Comparison of ENCODE assay signal across 24 cellular contexts in the genomic region with DNA sequence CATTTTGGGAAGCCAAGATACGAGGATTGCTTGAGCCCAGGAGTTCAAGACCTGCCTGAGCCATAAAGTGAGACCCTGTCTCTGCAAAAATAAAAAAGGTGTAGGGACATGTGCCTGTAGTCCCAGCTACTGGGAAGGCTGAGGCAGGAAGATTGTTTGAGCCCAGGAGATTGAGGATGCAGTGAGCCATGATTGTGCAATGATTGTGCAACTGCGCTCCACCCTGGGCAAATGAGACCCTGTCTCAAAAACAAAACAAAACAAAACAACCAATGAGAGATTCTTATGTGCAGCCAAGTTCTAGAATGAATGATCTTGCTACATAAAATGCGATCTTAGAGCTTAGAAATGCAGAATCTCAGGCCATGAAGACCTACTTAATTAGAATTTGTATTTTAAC. TPM values are rescaled to one million over a fixed set of nuclear protein-coding genes. Genes with fewer than 3 reads are reported as not detected.
DNase-seq lines count a peak whose midpoint lies in the region; ATAC-seq, FAIRE-seq and TF ChIP-seq lines count a peak whose summit lies in the region.
"Had no signal": no experiment of that assay in that cellular context is flagged by ENCODE, and none has a peak within 500 bp of the region (broad histone marks: within the 10 kb centered on the region; RNA-seq: fewer than 3 reads in every experiment).

No MANE protein-coding gene starts in this region.

- H3F3A ChIP-seq in SK-N-SH (replicated peaks; ENCODE audit: insufficient read depth): no peaks in the 10 kb centered on the region

- H3K9ac ChIP-seq in K562 (ENCODE audit: insufficient read depth in 1 of 2, low read depth in 2 of 2, low read length in 2 of 2) (no peak overlapping the region), SK-N-SH (no peak overlapping the region)

- H3K4me1 ChIP-seq in K562 (replicated peaks in 1 of 2; ENCODE audit: control insufficient read depth in 2 of 2, insufficient read depth in 2 of 2, low read length in 2 of 2) (no peaks in the 10 kb centered on the region), SK-N-SH (ENCODE audit: control insufficient read depth in 1 of 2, insufficient read depth in 2 of 2, low read depth in 1 of 2, low read length in 1 of 2) (peaks cover 0 to 6% of the 10 kb centered on the region in 2 experiments; a peak in 2 of 4 replicates)
- H3K4me1 ChIP-seq: SJCRH30 had no signal

- CTCF ChIA-PET in K562 (lab: Yijun Ruan, JAX; ENCODE audit: low intra/inter-chr PET ratio) (no interaction called here), SK-N-SH (lab: Yijun Ruan, JAX) (no interaction called here)

- no peak overlapping the region for H3K27ac ChIP-seq in K562 (ENCODE audit: extremely low read depth, low read depth, low read length)
- H3K27ac ChIP-seq in SK-N-SH (ENCODE audit: low read depth in 2 of 2, low read length in 1 of 2): no peak overlapping the region
- H3K27ac ChIP-seq: C4-2B, SJCRH30 had no signal

- POLR2A ChIA-PET in K562 (lab: Yijun Ruan, JAX) (interaction anchor here (0.7 kb wide), 1 partner anchor 858 kb away, joined by 3 read pairs; no protein-coding TSS in a partner anchor), SK-N-SH (lab: Yijun Ruan, JAX) (no interaction called here)

- H3K9me1 ChIP-seq in K562 (ENCODE audit: control insufficient read depth, insufficient read depth, low read length): no peaks in the 10 kb centered on the region

- no peaks in the 10 kb centered on the region for H3K36me3 ChIP-seq in K562 (ENCODE audit: control insufficient read depth, insufficient read depth, low read length)
- H3K36me3 ChIP-seq in SK-N-SH (replicated peaks in 1 of 2; ENCODE audit: control insufficient read depth in 1 of 2, insufficient read depth in 2 of 2, low read length in 1 of 2): peaks cover 5 to 12% of the 10 kb centered on the region in 2 experiments
- H3K36me3 ChIP-seq: SJCRH30 had no signal

- intact Hi-C loops in Right ventricle myocardium inferior (cut with DNase I) (no loop called here), Right ventricle myocardium superior (cut with DNase I) (no loop called here), K562 (cut with micrococcal nuclease) (no loop called here)

- H3K27me3 ChIP-seq in K562 (ENCODE audit: control insufficient read depth in 2 of 2, insufficient read depth in 2 of 2, low read length in 2 of 2): no peaks in the 10 kb centered on the region
- H3K27me3 ChIP-seq in SK-N-SH (ENCODE audit: insufficient read depth): no peaks in the 10 kb centered on the region
- H3K27me3 ChIP-seq: SJCRH30 had no signal

- FAIRE-seq in K562 (lab: Jason Lieb, UNC): no peak
- FAIRE-seq: G401.6, GM12892 had no signal

- H3K4me3 ChIP-seq in K562 (no peak overlapping the region), SK-N-SH (ENCODE audit: low read depth in 2 of 2, low read length in 1 of 2) (no peak overlapping the region)
- H3K4me3 ChIP-seq: SJCRH30 had no signal

- H3K9me3 ChIP-seq in K562 (replicated peaks; ENCODE audit: control insufficient read depth, insufficient read depth, low read depth, low read length): no peaks in the 10 kb centered on the region
- no peaks in the 10 kb centered on the region for H3K9me3 ChIP-seq in SK-N-SH

- H3K4me2 ChIP-seq in K562 (ENCODE audit: insufficient read depth, low read length): no peak overlapping the region
- no peak overlapping the region for H3K4me2 ChIP-seq in SK-N-SH

- BruUV-seq in K562 (replicated peaks; lab: Mats Ljungman, UMichigan): no TSS peak

- no peak for TF ChIP-seq POLR2A in K562 (conservative IDR thresholded peaks at IDR 0.05)

- no peaks in the 10 kb centered on the region for H3K9me2 ChIP-seq in SK-N-SH

- 77% methylated on average over 3 of the region's 3 CpGs for WGBS in K562 (ENCODE audit: insufficient coverage, low coverage, missing lambda C conversion rate)
- WGBS in SK-N-SH (ENCODE audit: low lambda C conversion rate): 95% methylated on average over 3 of the region's 3 CpGs

- H2AFZ ChIP-seq in K562 (ENCODE audit: low read depth, low read length) (no peak overlapping the region), SK-N-SH (ENCODE audit: low read depth) (no peak overlapping the region)

- TF ChIP-seq RAD21 in K562 (CRISPR knock-in tag; conservative IDR thresholded peaks at IDR 0.05 in 1 of 2, IDR thresholded peaks at IDR 0.05 in 1 of 2) (no peak), SK-N-SH (IDR thresholded peaks at IDR 0.05; ENCODE audit: low read length) (no peak)

- H4K20me1 ChIP-seq in K562 (replicated peaks; ENCODE audit: control insufficient read depth, insufficient read depth, low read length): no peaks in the 10 kb centered on the region
- H4K20me1 ChIP-seq in SK-N-SH (ENCODE audit: insufficient read depth): no peaks in the 10 kb centered on the region

- TF ChIP-seq EP300 in K562 (IDR thresholded peaks at IDR 0.05; ENCODE audit: low read length) (no peak), SK-N-SH (IDR thresholded peaks at IDR 0.05; ENCODE audit: borderline replicate concordance in 1 of 2, low read depth in 1 of 2, low read length in 1 of 2) (no peak)

- no peak for TF ChIP-seq CTCF in K562 (IDR thresholded peaks at IDR 0.05 in 2 of 3, conservative IDR thresholded peaks at IDR 0.05 in 1 of 3; ENCODE audit: insufficient read depth in 2 of 3, low read depth in 1 of 3, low read length in 3 of 3)
- TF ChIP-seq CTCF in SK-N-SH (IDR thresholded peaks at IDR 0.05): no peak

- DNase-seq in Right ventricle myocardium inferior (ENCODE audit: missing footprints) (peak; percentile 25), Right ventricle myocardium superior (no peak), K562 (ENCODE audit: extremely low read depth in 1 of 4, low spot score in 3 of 4) (no peak), iris pigment epithelial cell (ENCODE audit: low read depth) (peak; percentile 4), SK-N-SH (no peak), NCI-H2107 (lab: John Stamatoyannopoulos, UW) (no peak)
- DNase-seq in activated CD4-positive, alpha-beta T cell treated with anti-CD3 and anti-CD28 coated beads, Interleukin-2, amount 50 U/mL, for 1 hour: no peak
- DNase-seq: 8988T; Calu3; CD8-positive, alpha-beta memory T cell; GOT3; MM.1S; NCI-H1092; NCI-H1436; NCI-H187 treated with DMSO at 0.1 percent for 48 hours; NCI-H2227 treated with DMSO at 0.1 percent for 48 hours; NCI-H510A; NCI-H748 treated with DMSO at 0.1 percent for 48 hours; SJCRH30 had no signal

- in situ Hi-C loops in K562 (cut with MboI): no loop called here

- ATAC-seq in Right ventricle myocardium inferior (no peak), Right ventricle myocardium superior (ENCODE audit: poor library complexity) (no peak), K562 (no peak)
- ATAC-seq: Panc1 had no signal

- H3K79me2 ChIP-seq in K562 (ENCODE audit: control insufficient read depth, insufficient read depth, low read length): no peaks in the 10 kb centered on the region
- no peaks in the 10 kb centered on the region for H3K79me2 ChIP-seq in SK-N-SH (ENCODE audit: insufficient read depth)

RNA-seq across cellular contexts. Expression of gene SLC9B2, which starts 22.5 kb away (rescaled TPM):
- total RNA-seq in Right ventricle myocardium inferior: 3.3 TPM
- total RNA-seq in Right ventricle myocardium superior: 2.4 TPM
- 9.8 and 17.5 TPM in 2 replicates for total RNA-seq in K562 (2011; cell fraction: chromatin; rRNA removed; ENCODE audit: low replicate concordance)
- 7.9 and 8.5 TPM in 2 replicates for total RNA-seq in K562 (2011; cell fraction: nucleolus; rRNA removed)
- 10.6 and 18.2 TPM in 2 replicates for total RNA-seq in K562 (2011; cell fraction: nucleoplasm; rRNA removed)
- 11.4 and 13.5 TPM in 2 replicates for total RNA-seq in K562 (2014; rRNA removed)
- 13.4 and 14.0 TPM in 2 replicates for total RNA-seq in K562 (2014; rRNA removed; fragmentation: Illumina TruSeq; extraction: Trizol)
- 11.3 and 11.4 TPM in 2 replicates for total RNA-seq in K562 (2015; rRNA removed; fragmentation: Illumina TruSeq; extraction: Trizol)
- 14.6 and 15.0 TPM in 2 replicates for total RNA-seq in K562 (2021)
- 7.6 and 10.2 TPM in 2 replicates for polyA plus RNA-seq in K562 (2011; rRNA removed)
- polyA plus RNA-seq in K562 (2011; cell fraction: cytosol; rRNA removed): 5.2 and 6.0 TPM in 2 replicates
- polyA plus RNA-seq in K562 (2011; cell fraction: nucleus; rRNA removed): 8.2 and 8.7 TPM in 2 replicates
- polyA plus RNA-seq in K562 (2012): 8.5 and 10.6 TPM in 2 replicates
- 13.3 TPM in 2 replicates for polyA plus RNA-seq in K562 (2014; fragmentation: Illumina TruSeq; extraction: Trizol)
- polyA plus RNA-seq in K562 (2014; fragmentation: Nextera tagmentation; extraction: Ambion mirVana): 1 to 10 TPM; 6.6 to 8.3 TPM
- 10.5 and 13.5 TPM in 2 replicates for polyA plus RNA-seq in K562 (2014; rRNA removed)
- polyA minus RNA-seq in K562 (2011; rRNA and poly(A)+ RNA removed): 16.3 and 17.4 TPM in 2 replicates
- 4.3 and 8.2 TPM in 2 replicates for polyA minus RNA-seq in K562 (2011; cell fraction: cytosol; rRNA and poly(A)+ RNA removed)
- polyA minus RNA-seq in K562 (2011; cell fraction: nucleus; rRNA and poly(A)+ RNA removed): 11.0 and 14.1 TPM in 2 replicates
- 11.2 and 16.0 TPM in 2 replicates for polyA plus RNA-seq in SK-N-SH (2012; rRNA removed)
- polyA plus RNA-seq in SK-N-SH (2012; cell fraction: cytosol; rRNA removed): 14.7 and 16.8 TPM in 2 replicates
- 9.8 and 13.6 TPM in 2 replicates for polyA plus RNA-seq in SK-N-SH (2012; cell fraction: nucleus; rRNA removed)

RNA-seq across cellular contexts. Expression of gene SLC9B1, which starts 34.5 kb away (rescaled TPM):
- total RNA-seq in Right ventricle myocardium inferior (0.95 TPM), Right ventricle myocardium superior (0.65 TPM), K562 (2014; rRNA removed) (0.86 TPM in 1 of 2 replicates, not detected in the other), K562 (2014; rRNA removed; fragmentation: Illumina TruSeq; extraction: Trizol) (0.51 and 1.3 TPM in 2 replicates), K562 (2015; rRNA removed; fragmentation: Illumina TruSeq; extraction: Trizol) (0.23 and 0.33 TPM in 2 replicates), K562 (2021) (0.42 and 0.78 TPM in 2 replicates)
- 1.2 and 3.1 TPM in 2 replicates for total RNA-seq in K562 (2011; cell fraction: chromatin; rRNA removed; ENCODE audit: low replicate concordance)
- total RNA-seq in K562 (2011; cell fraction: nucleolus; rRNA removed): 1.1 and 1.5 TPM in 2 replicates
- 2.4 and 2.8 TPM in 2 replicates for total RNA-seq in K562 (2011; cell fraction: nucleoplasm; rRNA removed)
- polyA plus RNA-seq in K562 (2011; rRNA removed) (1.2 and 1.3 TPM in 2 replicates), K562 (2014; fragmentation: Illumina TruSeq; extraction: Trizol) (0.19 and 0.22 TPM in 2 replicates), K562 (2014; fragmentation: Nextera tagmentation; extraction: Ambion mirVana) (under 1 TPM; 0.21 to 0.92 TPM), K562 (2014; rRNA removed) (0.48 TPM in 1 of 2 replicates, not detected in the other), SK-N-SH (2012; rRNA removed) (0.21 and 0.37 TPM in 2 replicates)
- polyA plus RNA-seq in K562 (2011; cell fraction: cytosol; rRNA removed): 0.54 and 0.77 TPM in 2 replicates
- polyA plus RNA-seq in K562 (2011; cell fraction: nucleus; rRNA removed): 1.3 and 2.7 TPM in 2 replicates
- 0.30 and 0.72 TPM in 2 replicates for polyA plus RNA-seq in K562 (2012)
- polyA minus RNA-seq in K562 (2011; rRNA and poly(A)+ RNA removed): 1.5 TPM in 2 replicates
- 1.2 TPM in 1 of 2 replicates, not detected in the other for polyA minus RNA-seq in K562 (2011; cell fraction: cytosol; rRNA and poly(A)+ RNA removed)
- polyA minus RNA-seq in K562 (2011; cell fraction: nucleus; rRNA and poly(A)+ RNA removed): 1.2 and 2.3 TPM in 2 replicates
- polyA plus RNA-seq in SK-N-SH (2012; cell fraction: cytosol; rRNA removed): 0.27 and 0.37 TPM in 2 replicates
- 0.39 and 0.46 TPM in 2 replicates for polyA plus RNA-seq in SK-N-SH (2012; cell fraction: nucleus; rRNA removed)
- total RNA-seq: Calu3, Daoy had no signal

RNA-seq across cellular contexts. Expression of gene BDH2, which starts 45.6 kb away (rescaled TPM):
- 25.4 TPM for total RNA-seq in Right ventricle myocardium inferior
- 20.1 TPM for total RNA-seq in Right ventricle myocardium superior
- 3.0 and 5.2 TPM in 2 replicates for total RNA-seq in K562 (2011; cell fraction: chromatin; rRNA removed; ENCODE audit: low replicate concordance)
- total RNA-seq in K562 (2011; cell fraction: nucleolus; rRNA removed): 3.0 and 3.7 TPM in 2 replicates
- 2.3 and 3.1 TPM in 2 replicates for total RNA-seq in K562 (2011; cell fraction: nucleoplasm; rRNA removed)
- 5.1 and 8.0 TPM in 2 replicates for total RNA-seq in K562 (2014; rRNA removed)
- total RNA-seq in K562 (2014; rRNA removed; fragmentation: Illumina TruSeq; extraction: Trizol): 10.0 and 12.8 TPM in 2 replicates
- total RNA-seq in K562 (2015; rRNA removed; fragmentation: Illumina TruSeq; extraction: Trizol): 9.1 and 10.0 TPM in 2 replicates
- 4.9 and 6.0 TPM in 2 replicates for total RNA-seq in K562 (2021)
- polyA plus RNA-seq in K562 (2011; rRNA removed): 16.3 and 17.9 TPM in 2 replicates
- 5.4 and 7.5 TPM in 2 replicates for polyA plus RNA-seq in K562 (2011; cell fraction: cytosol; rRNA removed)
- 7.8 and 13.9 TPM in 2 replicates for polyA plus RNA-seq in K562 (2011; cell fraction: nucleus; rRNA removed)
- polyA plus RNA-seq in K562 (2012): 8.1 TPM in 2 replicates
- polyA plus RNA-seq in K562 (2014; fragmentation: Illumina TruSeq; extraction: Trizol): 7.3 and 7.8 TPM in 2 replicates
- 10 to 100 TPM in 1 of 2 experiments, 1 to 10 TPM in 1; 9.9 to 10.7 TPM for polyA plus RNA-seq in K562 (2014; fragmentation: Nextera tagmentation; extraction: Ambion mirVana)
- polyA plus RNA-seq in K562 (2014; rRNA removed): 8.9 and 10.8 TPM in 2 replicates
- 8.0 and 8.1 TPM in 2 replicates for polyA minus RNA-seq in K562 (2011; rRNA and poly(A)+ RNA removed)
- 2.3 and 2.8 TPM in 2 replicates for polyA minus RNA-seq in K562 (2011; cell fraction: cytosol; rRNA and poly(A)+ RNA removed)
- polyA minus RNA-seq in K562 (2011; cell fraction: nucleus; rRNA and poly(A)+ RNA removed): 3.4 and 4.8 TPM in 2 replicates
- polyA plus RNA-seq in SK-N-SH (2012; rRNA removed): 57.8 and 95.4 TPM in 2 replicates
- polyA plus RNA-seq in SK-N-SH (2012; cell fraction: cytosol; rRNA removed): 56.8 and 57.6 TPM in 2 replicates
- polyA plus RNA-seq in SK-N-SH (2012; cell fraction: nucleus; rRNA removed): 121 and 237 TPM in 2 replicates

Comparison
In these comparisons a context has a peak if more than half of its experiments do, and no peak if none do; other contexts are left out.
1. DNase-seq: peak in Right ventricle myocardium inferior (single experiment) and iris pigment epithelial cell (single experiment); none in Right ventricle myocardium superior (single experiment), K562 (0 of 4), SK-N-SH (single experiment), activated CD4-positive, alpha-beta T cell treated with anti-CD3 and anti-CD28 coated beads, Interleukin-2, amount 50 U/mL, for 1 hour (single experiment) and NCI-H2107 (single experiment).